ENCODE assay signal across 18 cellular contexts in the genomic region with DNA sequence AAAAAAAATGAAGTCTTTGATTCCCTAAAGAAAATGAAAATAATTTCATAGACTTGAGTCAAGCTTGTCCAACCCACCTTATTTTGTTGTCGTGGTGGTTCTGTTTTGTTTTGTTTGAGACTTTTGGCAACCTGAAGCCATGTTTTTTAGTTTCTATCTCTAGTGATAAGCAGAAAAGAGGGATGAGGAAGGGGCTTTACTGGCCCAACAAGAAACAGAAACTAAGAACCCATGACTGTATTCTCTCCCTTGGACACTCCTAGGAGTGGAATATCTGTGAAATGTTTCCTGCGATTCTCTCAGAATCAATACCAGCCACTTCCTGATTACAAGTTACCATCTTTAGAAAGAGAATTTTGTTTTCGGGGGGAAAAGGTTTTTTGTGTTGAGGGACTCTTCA.
DNase-seq lines count a peak whose midpoint lies in the region; ATAC-seq and TF ChIP-seq lines count a peak whose summit lies in the region.
"Had no signal": no experiment of that assay in that cellular context is flagged by ENCODE, and none has a peak within 500 bp of the region (broad histone marks: within the 10 kb centered on the region; RNA-seq: fewer than 3 reads in every experiment).

No MANE protein-coding gene starts in this region.

- H2AFZ ChIP-seq in PC-3 (ENCODE audit: low read length): no peak overlapping the region
- H2AFZ ChIP-seq in mammary epithelial cell (ENCODE audit: low read depth, low read length): no peak overlapping the region

- no peak for DNase-seq in activated T-cell treated with anti-CD3 and anti-CD28 coated beads, Interleukin-2, amount 50 U/mL, for 72 hours
- DNase-seq in activated T-cell treated with anti-CD3 and anti-CD28 coated beads, Interleukin-2, amount 50 U/mL, for 48 hours: no peak
- DNase-seq in PC-3 (no peak), mammary epithelial cell (no peak), psoas muscle (no peak), activated gamma-delta T cell (lab: John Stamatoyannopoulos, UW) (no peak), CD14-positive monocyte (ENCODE audit: low spot score) (no peak)
- DNase-seq: AML-193, endodermal cell, KBM-7, midbrain, NCI-H1436 treated with DMSO at 0.1 percent for 48 hours, SJCRH30, spleen, substantia nigra had no signal

- H3K9me3 ChIP-seq in PC-3 (ENCODE audit: low read length) (no peaks in the 10 kb centered on the region), mammary epithelial cell (replicated peaks; ENCODE audit: insufficient read depth, low read length) (no peaks in the 10 kb centered on the region), psoas muscle (no peaks in the 10 kb centered on the region)
- H3K9me3 ChIP-seq: gastroesophageal sphincter, SJCRH30, spleen had no signal

- H3K27me3 ChIP-seq in PC-3 (ENCODE audit: low read length): no peaks in the 10 kb centered on the region
- H3K27me3 ChIP-seq in mammary epithelial cell (ENCODE audit: insufficient read depth, low read length): no peaks in the 10 kb centered on the region
- H3K27me3 ChIP-seq in psoas muscle (ENCODE audit: insufficient read depth in 3 of 3, low read length in 2 of 3): no peaks in the 10 kb centered on the region
- H3K27me3 ChIP-seq: brain microvascular endothelial cell, gastroesophageal sphincter, SJCRH30, spleen had no signal

- intact Hi-C loops in PC-3 (cut with micrococcal nuclease): loop anchor here (1.0 to 5.0 kb wide), 7 partner anchors 13 to 238 kb away; a partner anchor contains a TSS
- intact Hi-C loops in mammary epithelial cell (cut with micrococcal nuclease): loop anchor here (1.0 to 2.0 kb wide), 2 partner anchors 43 to 207 kb away; no protein-coding TSS in a partner anchor
- intact Hi-C loops in psoas muscle (cut with DNase I): no loop called here
- intact Hi-C loops in CD14-positive monocyte (cut with micrococcal nuclease): no loop called here

- H3K27me3 Mint-ChIP-seq in activated T-cell treated with anti-CD3 and anti-CD28 coated beads, Interleukin-2, amount 50 U/mL, for 72 hours (ENCODE audit: low read depth): no peaks in the 10 kb centered on the region
- peaks cover 0 to 1% (median 1%) of the 10 kb centered on the region in 3 donors for H3K27me3 Mint-ChIP-seq in CD14-positive monocyte (ENCODE audit: low read depth in 3 of 3)

- H3K79me2 ChIP-seq in PC-3 (ENCODE audit: low read length) (peaks cover 47% of the 10 kb centered on the region), mammary epithelial cell (ENCODE audit: insufficient read depth, low read length) (no peaks in the 10 kb centered on the region)

- peak overlapping the region; percentile 79; the same call in 1 of the 2 replicates for H3K9ac ChIP-seq in PC-3 (ENCODE audit: low read length)
- peak overlapping the region; percentile 27 for H3K9ac ChIP-seq in mammary epithelial cell (ENCODE audit: insufficient read depth, low read length)

- dilution Hi-C loops in mammary epithelial cell (cut with HindIII; ENCODE audit: low sequenced_read_pairs): no loop called here

- no peaks in the 10 kb centered on the region for H3K9me2 ChIP-seq in PC-3 (replicated peaks; ENCODE audit: low read length)

- H3K4me1 ChIP-seq in PC-3 (ENCODE audit: insufficient read depth, low read length) (peaks cover 57% of the 10 kb centered on the region), mammary epithelial cell (ENCODE audit: insufficient read depth, low read length) (peaks cover 51% of the 10 kb centered on the region), psoas muscle (peaks cover 13% of the 10 kb centered on the region)
- H3K4me1 ChIP-seq: SJCRH30 had no signal

- H3K36me3 ChIP-seq in PC-3 (ENCODE audit: low read depth, low read length) (peaks cover 3% of the 10 kb centered on the region; the same call in 1 of the 2 replicates), mammary epithelial cell (ENCODE audit: insufficient read depth, low read length) (no peaks in the 10 kb centered on the region), psoas muscle (ENCODE audit: insufficient read depth in 1 of 2, low read depth in 1 of 2) (no peaks in the 10 kb centered on the region)
- H3K36me3 ChIP-seq: brain microvascular endothelial cell, gastroesophageal sphincter, spleen had no signal

- in situ Hi-C loops in mammary epithelial cell (cut with MboI; ENCODE audit: low sequenced_read_pairs in 2 of 2): no loop called here

- WGBS in mammary epithelial cell (ENCODE audit: low coverage, missing lambda C conversion rate): 91% methylated on average over 3 of the region's 3 CpGs
- 86 to 89% (median 88%) methylated on average over 3 of the region's 3 CpGs for WGBS in psoas muscle, 3 donors

- peak overlapping the region; percentile 100 for H3K27ac Mint-ChIP-seq in activated T-cell treated with anti-CD3 and anti-CD28 coated beads, Interleukin-2, amount 50 U/mL, for 72 hours
- no peak overlapping the region for H3K27ac Mint-ChIP-seq in CD14-positive monocyte
- H3K27ac Mint-ChIP-seq: endodermal cell had no signal

- peaks cover 0 to 3% of the 10 kb centered on the region in 2 donors for H3K9me3 Mint-ChIP-seq in activated T-cell treated with anti-CD3 and anti-CD28 coated beads, Interleukin-2, amount 50 U/mL, for 72 hours
- H3K9me3 Mint-ChIP-seq in CD14-positive monocyte: no peaks in the 10 kb centered on the region
- H3K9me3 Mint-ChIP-seq: endodermal cell had no signal

- ATAC-seq in activated T-cell treated with anti-CD3 and anti-CD28 coated beads, Interleukin-2, amount 50 U/mL, for 72 hours (replicated peaks in 1 of 2): peak; percentile 14 to 18
- ATAC-seq in PC-3 (no peak), psoas muscle (no peak), HG03095 (IDR thresholded peaks at IDR 0.05; ENCODE audit: unreplicated experiment) (no peak)

- POLR2A ChIA-PET in PC-3 (lab: Charles Lee; ENCODE audit: unreplicated experiment): interaction anchor here (1.5 kb wide), 1 partner anchor 38 kb away, joined by 10 read pairs; no protein-coding TSS in a partner anchor

- H3K4me3 Mint-ChIP-seq in activated T-cell treated with anti-CD3 and anti-CD28 coated beads, Interleukin-2, amount 50 U/mL, for 72 hours: peak overlapping the region; percentile 55 to 93
- H3K4me3 Mint-ChIP-seq in CD14-positive monocyte: no peak overlapping the region
- H3K4me3 Mint-ChIP-seq: endodermal cell had no signal

- BruUV-seq in PC-3 (replicated peaks; lab: Mats Ljungman, UMichigan): no TSS peak
- no TSS peak for BruUV-seq in mammary epithelial cell (replicated peaks; lab: Mats Ljungman, UMichigan)

- peak overlapping the region; percentile 21 for H3K4me3 ChIP-seq in PC-3 (ENCODE audit: low read length)
- H3K4me3 ChIP-seq in mammary epithelial cell (replicated peaks in 1 of 3; ENCODE audit: insufficient read depth in 1 of 3, low read depth in 2 of 3, low read length in 3 of 3): no peak overlapping the region
- H3K4me3 ChIP-seq in psoas muscle: no peak overlapping the region
- H3K4me3 ChIP-seq: gastroesophageal sphincter, SJCRH30, spleen had no signal

- H3F3A ChIP-seq in PC-3 (ENCODE audit: low read length, unreplicated experiment): peaks cover 9% of the 10 kb centered on the region

- H3K27ac ChIP-seq in PC-3 (ENCODE audit: low read length): peak overlapping the region; percentile 96
- peak overlapping the region; percentile 90 for H3K27ac ChIP-seq in mammary epithelial cell (ENCODE audit: insufficient read depth, low read depth, low read length)
- peak overlapping the region; percentile 59 for H3K27ac ChIP-seq in psoas muscle
- H3K27ac ChIP-seq: SJCRH30, spleen had no signal

- H4K20me1 ChIP-seq in PC-3 (ENCODE audit: low read length) (no peaks in the 10 kb centered on the region), mammary epithelial cell (ENCODE audit: insufficient read depth, low read length) (no peaks in the 10 kb centered on the region)

- TF ChIP-seq CTCF in PC-3 (conservative IDR thresholded peaks at IDR 0.05; ENCODE audit: low read depth, low read length) (no peak), mammary epithelial cell (conservative IDR thresholded peaks at IDR 0.05 in 1 of 2, IDR thresholded peaks at IDR 0.05 in 1 of 2; ENCODE audit: extremely low read depth in 1 of 2, insufficient read depth in 1 of 2, low read depth in 1 of 2, low read length in 2 of 2) (no peak), psoas muscle (IDR thresholded peaks at IDR 0.05) (no peak), CD14-positive monocyte (IDR thresholded peaks at IDR 0.05) (no peak)

- peaks cover 9 to 16% of the 10 kb centered on the region in 2 donors for H3K36me3 Mint-ChIP-seq in activated T-cell treated with anti-CD3 and anti-CD28 coated beads, Interleukin-2, amount 50 U/mL, for 72 hours (ENCODE audit: insufficient read depth in 2 of 2)
- peaks cover 13 to 17% of the 10 kb centered on the region in 2 donors for H3K36me3 Mint-ChIP-seq in CD14-positive monocyte

- H3K4me1 Mint-ChIP-seq in activated T-cell treated with anti-CD3 and anti-CD28 coated beads, Interleukin-2, amount 50 U/mL, for 72 hours (ENCODE audit: low read depth): peaks cover 94% of the 10 kb centered on the region
- peaks cover 15% of the 10 kb centered on the region for H3K4me1 Mint-ChIP-seq in CD14-positive monocyte

- CTCF ChIA-PET in PC-3 (lab: Charles Lee) (no interaction called here), mammary epithelial cell (lab: Charles Lee; ENCODE audit: low non-redundant PET) (no interaction called here)

- H3K4me2 ChIP-seq in PC-3 (ENCODE audit: low read length): peak overlapping the region; percentile 73
- H3K4me2 ChIP-seq in mammary epithelial cell (ENCODE audit: insufficient read depth, low read depth, low read length): peak overlapping the region; percentile 40

Comparison
In these comparisons a context has a peak if more than half of its experiments do, and no peak if none do; other contexts are left out.
1. ATAC-seq: peak in activated T-cell treated with anti-CD3 and anti-CD28 coated beads, Interleukin-2, amount 50 U/mL, for 72 hours (2 of 2); none in PC-3 (single experiment), psoas muscle (0 of 4) and HG03095 (single experiment).
2. H3K4me3 Mint-ChIP-seq: peak in activated T-cell treated with anti-CD3 and anti-CD28 coated beads, Interleukin-2, amount 50 U/mL, for 72 hours (2 of 2); none in CD14-positive monocyte (0 of 2).
3. intact Hi-C loops: an anchor here in PC-3 (1.0 to 5.0 kb wide) and mammary epithelial cell (1.0 to 2.0 kb wide); none called in psoas muscle and CD14-positive monocyte.
4. Peak in every context shown above with its lines, with median percentiles within 50 percentile points of each other: H3K27ac ChIP-seq.